In genomic region chr16:12293017-12293618, GRCh38 we compare ENCODE assay signal across 1 cellular context.
A peak's percentile ranks its signal among the peaks of the same experiment; 100 is the strongest.
TF ChIP-seq lines count a peak whose summit lies in the region.

No MANE protein-coding gene starts in this region.

TF ChIP-seq in K562, 482 proteins besides CTCF, POLR2A, EP300 and RAD21 (continued from another document and continues in another):
- TF ChIP-seq AFF1 (IDR thresholded peaks at IDR 0.05; ENCODE audit: low read depth in 1 of 2, partially characterized antibody in 2 of 2) = no peak
- no peak for TF ChIP-seq ZFP91 (CRISPR knock-in tag; IDR thresholded peaks at IDR 0.05)
- no peak for TF ChIP-seq ZNF239 (CRISPR knock-in tag; IDR thresholded peaks at IDR 0.05)
- no peak for TF ChIP-seq HBP1 (CRISPR knock-in tag; IDR thresholded peaks at IDR 0.05)
- no peak for TF ChIP-seq GTF2E2 (tag; IDR thresholded peaks at IDR 0.05)
- no peak for TF ChIP-seq ARID3B (CRISPR knock-in tag; IDR thresholded peaks at IDR 0.05; ENCODE audit: borderline replicate concordance)
- TF ChIP-seq ZNF518B (CRISPR knock-in tag; IDR thresholded peaks at IDR 0.05) = no peak
- no peak for TF ChIP-seq HDAC8 (tag; IDR thresholded peaks at IDR 0.05)
- TF ChIP-seq ZNF586 (CRISPR knock-in tag; conservative IDR thresholded peaks at IDR 0.05) = no peak
- no peak for TF ChIP-seq HNRNPH1 (optimal IDR thresholded peaks at IDR 0.05; ENCODE audit: low read depth, low read length)
- peak; percentile 48; the same call in 1 of the 2 replicates for TF ChIP-seq HMBOX1 (IDR thresholded peaks at IDR 0.05)
- TF ChIP-seq FOXA1 (IDR thresholded peaks at IDR 0.05; ENCODE audit: borderline replicate concordance) = no peak
- TF ChIP-seq KLF16 (IDR thresholded peaks at IDR 0.05) = peak; percentile 77
- no peak for TF ChIP-seq ZNF655 (CRISPR knock-in tag; IDR thresholded peaks at IDR 0.05)
- TF ChIP-seq ZNF124 (CRISPR knock-in tag; IDR thresholded peaks at IDR 0.05) = no peak
- peak; percentile 43; the same call in 1 of the 2 replicates for TF ChIP-seq ETV5 (CRISPR knock-in tag; IDR thresholded peaks at IDR 0.05; ENCODE audit: low read depth)
- TF ChIP-seq SNRNP70 (optimal IDR thresholded peaks at IDR 0.05; ENCODE audit: low read depth, low read length) = no peak
- no peak for TF ChIP-seq RBM14 (IDR thresholded peaks at IDR 0.05; ENCODE audit: borderline replicate concordance, insufficient read depth, low read depth, low read length)
- no peak; the same call in 1 of the 2 replicates for TF ChIP-seq EGR1 (conservative IDR thresholded peaks at IDR 0.05)
- no peak for TF ChIP-seq PHF20 (IDR thresholded peaks at IDR 0.05; ENCODE audit: partially characterized antibody)
- no peak for TF ChIP-seq ZNF232 (CRISPR knock-in tag; IDR thresholded peaks at IDR 0.05)
- TF ChIP-seq FOXJ2 (tag; IDR thresholded peaks at IDR 0.05) = no peak
- no peak for TF ChIP-seq ZNF197 (CRISPR knock-in tag; IDR thresholded peaks at IDR 0.05; ENCODE audit: low read depth)
- no peak for TF ChIP-seq MXD1 (CRISPR knock-in tag; IDR thresholded peaks at IDR 0.05; ENCODE audit: borderline replicate concordance, poor library complexity, severe bottlenecking)
- no peak; a peak in 1 of 4 replicates for TF ChIP-seq MNT (conservative IDR thresholded peaks at IDR 0.05)
- TF ChIP-seq JUND (IDR thresholded peaks at IDR 0.05; ENCODE audit: borderline replicate concordance, low read depth, low read length) = peak; percentile 40; the same call in 1 of the 2 replicates
- TF ChIP-seq JUND (tag; IDR thresholded peaks at IDR 0.05; ENCODE audit: borderline replicate concordance, low read depth, low read length) = peak; percentile 56; the same call in 1 of the 3 replicates
- no peak for TF ChIP-seq ZC3H11A (IDR thresholded peaks at IDR 0.05; ENCODE audit: low read depth, low read length)
- no peak for TF ChIP-seq MBD1 (CRISPR knock-in tag; IDR thresholded peaks at IDR 0.05)
- no peak for TF ChIP-seq ZNF146 (CRISPR knock-in tag; IDR thresholded peaks at IDR 0.05; ENCODE audit: unreplicated experiment)
- no peak for TF ChIP-seq NR0B1 (IDR thresholded peaks at IDR 0.05; ENCODE audit: partially characterized antibody)
- TF ChIP-seq BCOR (IDR thresholded peaks at IDR 0.05) = peak; percentile 55; the same call in 1 of the 2 replicates
- TF ChIP-seq TFAP4 (CRISPR knock-in tag; IDR thresholded peaks at IDR 0.05; ENCODE audit: borderline replicate concordance) = peak; percentile 47; the same call in 1 of the 2 replicates
- TF ChIP-seq MCM2 (IDR thresholded peaks at IDR 0.05; ENCODE audit: low read depth) = no peak
